In genomic region chr7:29794959-29795629, GRCh38 we compare ENCODE assay signal across 17 cellular contexts. TPM values are rescaled to one million over a fixed set of nuclear protein-coding genes. Genes with fewer than 3 reads are reported as not detected.
DNase-seq lines count a peak whose midpoint lies in the region; ATAC-seq, FAIRE-seq and TF ChIP-seq lines count a peak whose summit lies in the region.
"Had no signal": no experiment of that assay in that cellular context is flagged by ENCODE, and none has a peak within 500 bp of the region (broad histone marks: within the 10 kb centered on the region; RNA-seq: fewer than 3 reads in every experiment).

No MANE protein-coding gene starts in this region.

- no peak overlapping the region for H3K4ac ChIP-seq in H1 (replicated peaks; ENCODE audit: insufficient read length, low read depth, low read length)

- no peak overlapping the region for H3K18ac ChIP-seq in H1 (ENCODE audit: extremely low read depth, low read length)

- no peak overlapping the region for H3K27ac Mint-ChIP-seq in GM23338
- H3K27ac Mint-ChIP-seq: CD4-positive, CD25-positive, alpha-beta regulatory T cell; H9 had no signal

- no peak overlapping the region for H2BK5ac ChIP-seq in H1 (ENCODE audit: low read depth, low read length)

- H2AFZ ChIP-seq in GM23338 (no peak overlapping the region), H1 (ENCODE audit: low read length) (no peak overlapping the region)
- H2AFZ ChIP-seq: GM23248 had no signal

- in situ Hi-C loops in GM13976 (cut with MboI; ENCODE audit: low sequenced_read_pairs, unreplicated experiment), result no loop called here

- no peaks in the 10 kb centered on the region for H3K23me2 ChIP-seq in H1 (ENCODE audit: low read depth, low read length)

- ATAC-seq in GM23338, result no peak
- no peak for ATAC-seq in HG03469 (IDR thresholded peaks at IDR 0.05; ENCODE audit: unreplicated experiment)
- ATAC-seq: A549, GM12878 had no signal

- H3K4me3 Mint-ChIP-seq in GM23338, result no peak overlapping the region
- H3K4me3 Mint-ChIP-seq: CD4-positive, CD25-positive, alpha-beta regulatory T cell; H9 had no signal

- peaks cover 11% of the 10 kb centered on the region for H3K27me3 Mint-ChIP-seq in GM23338 (ENCODE audit: insufficient read depth, low read depth, poor library complexity)

- no peak overlapping the region for H2BK120ac ChIP-seq in H1 (replicated peaks; ENCODE audit: low read depth, low read length)

- TF ChIP-seq EP300 in H1 (IDR thresholded peaks at IDR 0.05; ENCODE audit: borderline replicate concordance in 1 of 2, low read depth in 2 of 2, low read length in 2 of 2), result no peak
- TF ChIP-seq EP300 in sigmoid colon (IDR thresholded peaks at IDR 0.05), result no peak

- H3K36me3 ChIP-seq in GM23338 (ENCODE audit: insufficient read depth) (no peaks in the 10 kb centered on the region), H1 (ENCODE audit: control insufficient read depth in 2 of 4, insufficient read depth in 4 of 4, low read length in 3 of 4) (no peaks in the 10 kb centered on the region), sigmoid colon (no peaks in the 10 kb centered on the region)

- TF ChIP-seq CTCF in GM23338 (conservative IDR thresholded peaks at IDR 0.05; ENCODE audit: low read depth in 2 of 2) (no peak), H1 (IDR thresholded peaks at IDR 0.05; ENCODE audit: control extremely low read depth in 1 of 3, insufficient read depth in 1 of 3, low read depth in 1 of 3, low read length in 3 of 3) (no peak), GM13976 (IDR thresholded peaks at IDR 0.05; ENCODE audit: borderline replicate concordance, control extremely low read depth, extremely low read depth, insufficient read depth, missing control alignments) (no peak), sigmoid colon (IDR thresholded peaks at IDR 0.05) (no peak)

- H3K27ac ChIP-seq in GM23338 (ENCODE audit: low read depth), result no peak overlapping the region
- H3K27ac ChIP-seq in H1 (ENCODE audit: low read depth, low read length), result no peak overlapping the region
- H3K27ac ChIP-seq in sigmoid colon, result no peak overlapping the region
- H3K27ac ChIP-seq: A549, GM23248 had no signal

- H3K9me3 Mint-ChIP-seq in GM23338, result no peaks in the 10 kb centered on the region

- H4K20me1 ChIP-seq in GM23338 (replicated peaks; ENCODE audit: insufficient read depth) (no peaks in the 10 kb centered on the region), H1 (replicated peaks in 1 of 2; ENCODE audit: control insufficient read depth in 1 of 2, insufficient read depth in 2 of 2, low read length in 2 of 2) (no peaks in the 10 kb centered on the region)

- H3K79me1 ChIP-seq in H1 (ENCODE audit: low read depth, low read length), result no peaks in the 10 kb centered on the region

- H2AK5ac ChIP-seq in H1 (ENCODE audit: low read depth, low read length), result no peak overlapping the region

- H3K4me1 ChIP-seq in GM23338 (ENCODE audit: insufficient read depth), result peaks cover 20% of the 10 kb centered on the region
- peaks cover 0 to 6% (median 2%) of the 10 kb centered on the region in 4 experiments; a peak in 3 of 7 replicates for H3K4me1 ChIP-seq in H1 (replicated peaks in 1 of 4; ENCODE audit: control insufficient read depth in 3 of 4, insufficient read depth in 4 of 4, low read length in 3 of 4)
- H3K4me1 ChIP-seq in sigmoid colon, result peaks cover 0 to 5% (median 0%) of the 10 kb centered on the region in 4 donors
- H3K4me1 ChIP-seq: A549 had no signal

- no peaks in the 10 kb centered on the region for H3K79me2 ChIP-seq in GM23338 (replicated peaks; ENCODE audit: insufficient read depth)
- no peaks in the 10 kb centered on the region for H3K79me2 ChIP-seq in H1 (ENCODE audit: control insufficient read depth in 1 of 2, insufficient read depth in 2 of 2, low read length in 2 of 2)

- no peak overlapping the region for H3K23ac ChIP-seq in H1 (ENCODE audit: insufficient read length)

- TF ChIP-seq RAD21 in H1 (IDR thresholded peaks at IDR 0.05 in 1 of 2, conservative IDR thresholded peaks at IDR 0.05 in 1 of 2; ENCODE audit: low read depth in 2 of 2, low read length in 2 of 2), result no peak

- H3K4me3 ChIP-seq in GM23338 (no peak overlapping the region), H1 (ENCODE audit: extremely low read depth in 1 of 4, insufficient read depth in 2 of 4, low read depth in 3 of 4, low read length in 4 of 4) (no peak overlapping the region), sigmoid colon (no peak overlapping the region)
- H3K4me3 ChIP-seq: A549, GM12878, GM23248 had no signal

- 0 out of 2 replicates have a peak overlapping the region, but pooled peaks have one; percentile 50 for H2BK12ac ChIP-seq in H1 (ENCODE audit: low read depth, low read length)

- no peaks in the 10 kb centered on the region; a peak in 1 of 4 replicates for H3K9me3 ChIP-seq in H1 (ENCODE audit: insufficient read depth in 2 of 2, low read depth in 1 of 2, low read length in 1 of 2)
- no peaks in the 10 kb centered on the region for H3K9me3 ChIP-seq in sigmoid colon
- H3K9me3 ChIP-seq: A549 had no signal

- H3K4me1 Mint-ChIP-seq in GM23338, result peaks cover 26% of the 10 kb centered on the region
- H3K4me1 Mint-ChIP-seq: CD4-positive, CD25-positive, alpha-beta regulatory T cell had no signal

- no peak for DNase-seq in GM23338 (ENCODE audit: low spot score)
- peak; percentile 90 for DNase-seq in NCI-H82 (lab: John Stamatoyannopoulos, UW)
- no peak for DNase-seq in H1 (ENCODE audit: low read depth in 1 of 2, low spot score in 2 of 2)
- DNase-seq in GM13976 (ENCODE audit: low spot score), result no peak
- DNase-seq in activated CD4-positive, alpha-beta T cell treated with anti-CD3 and anti-CD28 coated beads, Interleukin-2, amount 50 U/mL, for 4 hours, result no peak
- no peak for DNase-seq in sigmoid colon
- DNase-seq: CD4-positive, CD25-positive, alpha-beta regulatory T cell; DMS79; H9; IMR-90; KG1 had no signal

- no peak overlapping the region for H2BK15ac ChIP-seq in H1 (ENCODE audit: low read length)

- TF ChIP-seq POLR2A in H1 (IDR thresholded peaks at IDR 0.05; ENCODE audit: control extremely low read depth in 1 of 2, low read depth in 2 of 2, low read length in 2 of 2) (no peak), sigmoid colon (IDR thresholded peaks at IDR 0.05) (no peak)

- H4K5ac ChIP-seq in H1 (ENCODE audit: insufficient read length, low read depth, low read length), result no peak overlapping the region

- no peaks in the 10 kb centered on the region for H3K36me3 Mint-ChIP-seq in GM23338 (ENCODE audit: low read depth)
- H3K36me3 Mint-ChIP-seq: CD4-positive, CD25-positive, alpha-beta regulatory T cell had no signal

- POLR2A ChIA-PET in H1 (lab: Charles Lee; ENCODE audit: partially characterized antibody), result interaction anchor here (1.9 kb wide), 1 partner anchor 11 kb away, joined by 7 read pairs; the partner anchor contains the start of gene WIPF3

- no peak for FAIRE-seq in H1 (lab: Jason Lieb, UNC)
- FAIRE-seq: A549, GM12878 had no signal

- H4K91ac ChIP-seq in H1 (replicated peaks; ENCODE audit: insufficient read length, low read length), result no peak overlapping the region

- no peak overlapping the region for H4K8ac ChIP-seq in H1 (ENCODE audit: extremely low read depth, insufficient read depth, low read length)

- H3K27me3 ChIP-seq in GM23338 (ENCODE audit: insufficient read depth) (no peaks in the 10 kb centered on the region; the same call in 1 of the 2 replicates), H1 (replicated peaks in 1 of 4; ENCODE audit: control insufficient read depth in 3 of 4, extremely low read depth in 1 of 4, insufficient read depth in 3 of 4, low read length in 3 of 4) (no peaks in the 10 kb centered on the region), sigmoid colon (no peaks in the 10 kb centered on the region)

- H3K9ac ChIP-seq in H1 (replicated peaks in 1 of 4; ENCODE audit: extremely low read depth in 1 of 4, low read depth in 3 of 4, low read length in 3 of 4), result no peak overlapping the region
- H3K9ac ChIP-seq: GM23248 had no signal

- peaks cover 4% of the 10 kb centered on the region; the same call in 1 of the 2 replicates for H3K9me2 ChIP-seq in GM23338 (ENCODE audit: insufficient read depth)

- H3K4me2 ChIP-seq in GM23338 (peak overlapping the region; percentile 35), H1 (ENCODE audit: insufficient read depth in 1 of 2, low read depth in 2 of 2, low read length in 2 of 2) (no peak overlapping the region)
- H3K4me2 ChIP-seq: A549 had no signal

- no peak overlapping the region for H3K56ac ChIP-seq in H1 (replicated peaks; ENCODE audit: insufficient read length, low read depth, low read length)

- CTCF ChIA-PET in H1 (lab: Charles Lee; ENCODE audit: partially characterized antibody), result interaction anchor here (1.8 kb wide), 2 partner anchors 8 to 11 kb away, joined by 4 to 6 read pairs; partner anchors contain the start of gene WIPF3

- H3F3A ChIP-seq in GM23338 (replicated peaks; ENCODE audit: low read depth), result no peaks in the 10 kb centered on the region

- 84% methylated on average over 6 of the region's 6 CpGs; no CpG with 5 or more reads in 1 of the 2 experiments for WGBS in H1 (ENCODE audit: extremely low coverage in 1 of 2, insufficient coverage in 1 of 2, insufficient read length in 1 of 2, insufficient replicate concordance in 2 of 2, low coverage in 1 of 2, low lambda C conversion rate in 2 of 2, missing lambda C conversion rate in 1 of 2), 2 experiments
- WGBS in sigmoid colon, 2 donors, result 85 to 90% methylated on average over 6 of the region's 6 CpGs

- intact Hi-C loops in sigmoid colon (cut with DNase I), result no loop called here

- H3K14ac ChIP-seq in H1 (ENCODE audit: insufficient read length), result no peak overlapping the region

- H2BK20ac ChIP-seq in H1 (ENCODE audit: low read length), result 0 out of 2 replicates have a peak overlapping the region, but pooled peaks have one; percentile 48

TF ChIP-seq in GM23338, 12 proteins besides CTCF, POLR2A, EP300 and RAD21 (continues in another document):
- TF ChIP-seq ZNF331 (CRISPR knock-in tag; IDR thresholded peaks at IDR 0.05; ENCODE audit: low read depth) (no peak), POLR2AphosphoS5 (IDR thresholded peaks at IDR 0.05; ENCODE audit: low read depth) (no peak)

TF ChIP-seq in H1, 55 proteins besides CTCF, POLR2A, EP300 and RAD21 (continues in another document):
- no peak for TF ChIP-seq SAP30 (IDR thresholded peaks at IDR 0.05; ENCODE audit: insufficient read depth, insufficient replicate concordance, low read length)
- no peak for TF ChIP-seq RNF2 (IDR thresholded peaks at IDR 0.05; ENCODE audit: borderline replicate concordance, low read depth, low read length, missing control alignments, poor library complexity, severe bottlenecking)

RNA-seq across cellular contexts. Expression of gene WIPF3, which starts 11.2 kb away (rescaled TPM):
- 5.7 and 5.9 TPM in 2 replicates for total RNA-seq in GM23338 (2014; rRNA removed; shearing (Covaris generic))
- polyA plus RNA-seq in GM23338 (2016; fragmentation: Nextera tagmentation; extraction: Ambion mirVana), result 10.0 and 11.4 TPM in 2 replicates
- total RNA-seq in H1 (2021; fragmentation: NEBNext Ultra II Directional; extraction: Animal tissue kit (Norgen Biotek cat#: 25700)), result 12.1 and 12.6 TPM in 2 replicates
- polyA plus RNA-seq in H1 (2011; rRNA removed), result 3.8 and 5.0 TPM in 2 replicates
- polyA plus RNA-seq in H1 (2011; cell fraction: cytosol; rRNA removed), result 4.6 TPM
- 5.3 TPM for polyA plus RNA-seq in H1 (2011; cell fraction: nucleus; rRNA removed)
- polyA plus RNA-seq in H1 (2012, experiment 1 of 2), result 11.5 to 14.7 TPM (median 13.3 TPM) in 4 replicates
- 6.4 TPM for polyA plus RNA-seq in H1 (2012, experiment 2 of 2)
- polyA plus RNA-seq in H1 (2013, experiment 1 of 2), result 8.1 TPM
- polyA plus RNA-seq in H1 (2013, experiment 2 of 2), result 7.8 TPM
- 5.9 and 6.4 TPM in 2 replicates for polyA minus RNA-seq in H1 (2011; rRNA and poly(A)+ RNA removed)
- polyA minus RNA-seq in H1 (2011; cell fraction: cytosol; rRNA and poly(A)+ RNA removed), result 5.7 TPM
- polyA minus RNA-seq in H1 (2011; cell fraction: nucleus; rRNA and poly(A)+ RNA removed), result 6.7 TPM
- total RNA-seq in sigmoid colon, result 1 to 10 TPM in 1 of 4 donors, under 1 TPM in 3; 0.66 to 4.7 (median 0.76) TPM
- polyA plus RNA-seq in sigmoid colon, result under 1 TPM; 0.46 to 0.71 (median 0.60) TPM
- total RNA-seq: CD4-positive, CD25-positive, alpha-beta regulatory T cell; G401; GM23248; IMR-90 had no signal
- polyA plus RNA-seq: BJ; CD4-positive, CD25-positive, alpha-beta regulatory T cell; GM23248; IMR-90 had no signal
